ENCODE assay signal across 1 cellular context in the genomic region with DNA sequence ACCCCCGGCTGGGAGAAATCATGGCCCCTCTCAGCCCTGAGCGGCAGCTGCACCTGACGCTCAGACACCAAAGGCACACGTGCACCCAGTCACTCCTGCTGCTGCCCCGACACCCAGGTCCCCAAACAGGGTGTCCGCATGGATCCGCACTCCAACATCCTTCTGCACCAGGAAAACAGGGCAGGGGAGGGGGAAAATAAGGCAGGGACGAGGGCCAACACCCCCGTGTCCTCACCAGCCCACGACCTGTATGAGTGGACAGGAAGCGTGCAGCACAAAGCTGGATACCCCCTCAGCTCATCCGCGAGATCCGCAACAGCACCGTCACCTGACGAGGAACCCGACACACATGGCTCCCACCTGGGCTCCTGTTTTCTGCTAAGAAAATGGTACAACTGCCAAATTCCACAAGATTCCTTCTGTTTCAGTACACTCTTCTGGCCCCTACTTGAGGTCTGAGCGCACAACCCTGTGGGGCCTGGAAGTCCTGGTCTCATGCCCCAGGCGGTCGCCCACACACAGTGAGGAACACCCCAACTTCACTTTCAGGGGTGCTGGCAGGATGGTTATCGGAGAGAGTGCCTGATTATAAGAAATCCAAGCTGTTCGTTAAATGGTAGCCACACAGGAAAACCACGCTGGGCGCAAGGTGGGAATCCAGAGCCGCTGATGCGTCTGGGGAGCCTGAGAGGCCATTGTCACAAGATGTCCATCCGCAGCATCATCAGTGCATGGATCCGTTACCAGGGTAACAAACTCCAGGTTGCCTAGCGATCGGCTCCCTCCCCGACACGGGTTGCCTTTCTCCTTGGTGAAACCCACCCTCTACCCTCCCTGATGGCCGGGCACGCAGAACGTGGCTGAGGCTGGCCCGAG.
TF ChIP-seq lines count a peak whose summit lies in the region.

No MANE protein-coding gene starts in this region.

TF ChIP-seq in H1, 55 proteins besides CTCF, POLR2A, EP300 and RAD21:
- no peak for TF ChIP-seq GABPA (IDR thresholded peaks at IDR 0.05; ENCODE audit: borderline replicate concordance, insufficient read depth, low read length)
- TF ChIP-seq ASH2L (IDR thresholded peaks at IDR 0.05; ENCODE audit: low read length), result no peak
- TF ChIP-seq CREB1 (IDR thresholded peaks at IDR 0.05), result no peak
- TF ChIP-seq, protein P1, sequence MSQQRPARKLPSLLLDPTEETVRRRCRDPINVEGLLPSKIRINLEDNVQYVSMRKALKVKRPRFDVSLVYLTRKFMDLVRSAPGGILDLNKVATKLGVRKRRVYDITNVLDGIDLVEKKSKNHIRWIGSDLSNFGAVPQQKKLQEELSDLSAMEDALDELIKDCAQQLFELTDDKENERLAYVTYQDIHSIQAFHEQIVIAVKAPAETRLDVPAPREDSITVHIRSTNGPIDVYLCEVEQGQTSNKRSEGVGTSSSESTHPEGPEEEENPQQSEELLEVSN (IDR thresholded peaks at IDR 0.05), result no peak
- TF ChIP-seq SRF (IDR thresholded peaks at IDR 0.05; ENCODE audit: low read depth, low read length), result no peak
- TF ChIP-seq EGR1 (IDR thresholded peaks at IDR 0.05; ENCODE audit: borderline replicate concordance, low read depth, low read length), result no peak
- no peak for TF ChIP-seq CHD1 (IDR thresholded peaks at IDR 0.05; ENCODE audit: low read depth, low read length)
